ENCODE assay signal across 26 cellular contexts in the genomic region with DNA sequence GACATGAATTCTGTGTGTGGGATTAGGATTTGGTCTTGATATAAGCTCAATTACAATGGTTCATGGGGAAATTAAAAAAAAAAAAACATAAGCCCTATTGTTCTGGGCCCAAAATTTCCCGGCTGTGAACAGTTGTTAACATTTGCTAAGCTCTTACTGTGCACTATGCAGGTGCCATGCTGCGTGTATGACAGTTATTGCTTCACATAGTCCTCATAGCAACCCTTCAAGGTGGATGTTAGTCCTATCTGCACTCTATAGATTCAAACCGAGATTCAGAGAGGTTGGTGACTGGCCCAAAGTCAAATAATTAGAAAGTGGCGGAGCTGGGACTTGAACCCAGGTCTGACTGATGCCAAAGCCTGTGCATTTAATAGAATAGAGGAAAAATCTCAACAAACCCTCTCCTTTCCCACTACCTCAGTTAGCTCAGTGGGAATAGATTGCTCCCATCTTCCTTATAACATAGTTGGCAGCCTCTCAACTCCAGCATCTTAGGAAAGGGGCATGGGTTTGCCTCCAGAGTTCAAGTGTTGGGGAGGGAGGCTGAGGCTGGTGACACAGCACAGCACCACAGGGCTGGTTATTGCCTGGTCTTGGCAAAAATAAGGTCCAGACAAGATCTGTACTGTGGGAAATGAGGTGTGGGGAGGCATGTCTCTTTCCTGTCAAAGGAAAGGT. TPM values are rescaled to one million over a fixed set of nuclear protein-coding genes. Genes with fewer than 3 reads are reported as not detected.
DNase-seq lines count a peak whose midpoint lies in the region; ATAC-seq, FAIRE-seq and TF ChIP-seq lines count a peak whose summit lies in the region.
"Had no signal": no experiment of that assay in that cellular context is flagged by ENCODE, and none has a peak within 500 bp of the region (broad histone marks: within the 10 kb centered on the region; RNA-seq: fewer than 3 reads in every experiment).

No MANE protein-coding gene starts in this region.

- no peaks in the 10 kb centered on the region for H3K9me2 ChIP-seq in GM23248 (ENCODE audit: insufficient read depth)

- no peaks in the 10 kb centered on the region for H4K20me1 ChIP-seq in GM23248 (ENCODE audit: insufficient read depth)
- no peaks in the 10 kb centered on the region for H4K20me1 ChIP-seq in GM12878 (ENCODE audit: control insufficient read depth, insufficient read depth)

- H3K79me2 ChIP-seq in GM23248 (ENCODE audit: insufficient read depth) (no peaks in the 10 kb centered on the region), GM12878 (ENCODE audit: control insufficient read depth, insufficient read depth, low read length) (no peaks in the 10 kb centered on the region)

- no peak overlapping the region for H3K4me3 ChIP-seq in GM23248
- H3K4me3 ChIP-seq in GM12878: no peak overlapping the region
- no peak overlapping the region for H3K4me3 ChIP-seq in prostate gland
- H3K4me3 ChIP-seq in HAP-1: no peak overlapping the region
- H3K4me3 ChIP-seq: SK-N-MC, testis had no signal

- H3K9me3 Mint-ChIP-seq in endothelial cell (ENCODE audit: unreplicated experiment): no peaks in the 10 kb centered on the region
- H3K9me3 Mint-ChIP-seq: activated T-helper 1 cell treated with anti-CD3 and anti-CD28 coated beads, Interleukin-12 subunit alpha, Interleukin-12 subunit beta, Interleukin-2, Interleukin-4 antibody, amounts not matched to agents 30 ng/mL and 10 ng/mL and 1 ng/mL, durations not matched to agents 14 hours and 24 hours and 36 hours; memory B cell had no signal

- POLR2A ChIA-PET in GM12878 (lab: Charles Lee): interaction anchor here (0.5 kb wide), 1 partner anchor 54 kb away, joined by 3 read pairs; no protein-coding TSS in a partner anchor

- H3K4me1 Mint-ChIP-seq in endothelial cell (ENCODE audit: unreplicated experiment): peaks cover 5% of the 10 kb centered on the region
- H3K4me1 Mint-ChIP-seq: memory B cell had no signal

- no peak for TF ChIP-seq EP300 in GM12878 (IDR thresholded peaks at IDR 0.05; ENCODE audit: borderline replicate concordance in 1 of 2, control insufficient read depth in 1 of 2, low read depth in 2 of 2, low read length in 2 of 2)

- H3K9me3 ChIP-seq in GM23248 (ENCODE audit: low read depth): no peaks in the 10 kb centered on the region
- no peaks in the 10 kb centered on the region for H3K9me3 ChIP-seq in GM12878 (replicated peaks; ENCODE audit: control insufficient read depth, insufficient read depth, low read length)
- H3K9me3 ChIP-seq in prostate gland: no peaks in the 10 kb centered on the region
- no peaks in the 10 kb centered on the region for H3K9me3 ChIP-seq in HAP-1
- H3K9me3 ChIP-seq: neutrophil, testis had no signal

- H3K27ac ChIP-seq in GM23248: 0 out of 2 replicates have a peak overlapping the region, but pooled peaks have one; percentile 5
- H3K27ac ChIP-seq in GM12878 (ENCODE audit: control insufficient read depth, insufficient read depth): no peak overlapping the region
- peak overlapping the region; percentile 28 to 59 for H3K27ac ChIP-seq in prostate gland
- H3K27ac ChIP-seq: neutrophil, SK-N-MC, testis had no signal

- no peak overlapping the region for H2AFZ ChIP-seq in GM23248
- H2AFZ ChIP-seq in GM12878 (ENCODE audit: control insufficient read depth, low read depth, low read length): no peak overlapping the region

- no peak overlapping the region for H3K9ac ChIP-seq in GM23248
- H3K9ac ChIP-seq in GM12878 (ENCODE audit: control insufficient read depth, insufficient read depth, low read length): no peak overlapping the region

- SMC1A ChIA-PET in GM12878 (lab: Charles Lee; ENCODE audit: uncharacterized antibody, unreplicated experiment): interaction anchor here (0.6 kb wide), 1 partner anchor 466 kb away, joined by 3 read pairs; no protein-coding TSS in a partner anchor

- H3K4me2 ChIP-seq in GM23248 (ENCODE audit: unreplicated experiment): peak overlapping the region; percentile 34
- no peak overlapping the region for H3K4me2 ChIP-seq in GM12878 (ENCODE audit: control insufficient read depth, insufficient read depth)

- CTCF ChIA-PET in GM12878 (lab: Yijun Ruan, JAX): interaction anchor here (0.6 to 1.0 kb wide), 2 partner anchors 16 to 502 kb away, joined by 3 read pairs; no protein-coding TSS in a partner anchor

- WGBS in GM23248 (ENCODE audit: low coverage in 1 of 2, low lambda C conversion rate in 2 of 2, missing lambda C conversion rate in 2 of 2), 2 experiments: 93% methylated on average over 4 of the region's 4 CpGs
- WGBS in GM12878 (ENCODE audit: insufficient coverage, insufficient replicate concordance, low lambda C conversion rate, missing lambda C conversion rate): 29% methylated on average over 4 of the region's 4 CpGs
- WGBS in prostate gland: 67% methylated on average over 4 of the region's 4 CpGs

- RAD21 ChIA-PET in GM12878 (lab: Charles Lee; ENCODE audit: unreplicated experiment): no interaction called here

- H3K36me3 ChIP-seq in GM23248 (ENCODE audit: low read depth) (no peaks in the 10 kb centered on the region), GM12878 (ENCODE audit: control insufficient read depth in 2 of 2, insufficient read depth in 2 of 2, low read length in 1 of 2) (no peaks in the 10 kb centered on the region), prostate gland (no peaks in the 10 kb centered on the region), HAP-1 (replicated peaks) (no peaks in the 10 kb centered on the region)
- H3K36me3 ChIP-seq: neutrophil had no signal

- no peak for TF ChIP-seq RAD21 in GM12878 (IDR thresholded peaks at IDR 0.05; ENCODE audit: insufficient read depth, low read depth, low read length)

- no peak for DNase-seq in GM23248
- DNase-seq in GM12878 (ENCODE audit: low read depth, low spot score): no peak
- no peak for DNase-seq in prostate gland (ENCODE audit: low spot score)
- no peak for DNase-seq in HAP-1 (ENCODE audit: low spot score in 2 of 2)
- DNase-seq in endothelial cell (ENCODE audit: low spot score): no peak
- DNase-seq: activated CD4-positive, alpha-beta T cell treated with anti-CD3 and anti-CD28 coated beads for 4 hours; activated naive CD4-positive, alpha-beta T cell treated with anti-CD3 and anti-CD28 coated beads, Interleukin-2, amount 50 U/mL, for 16 hours; amygdala; caudate nucleus; glutamatergic neuron; Karpas-422; NCI-H1048; NCI-H187; NCI-H526 treated with DMSO at 0.1 percent for 48 hours; small intestine; T-helper 2 cell; testis had no signal

- no TSS peak for BruUV-seq in GM12878 (replicated peaks; lab: Mats Ljungman, UMichigan)

- peak; percentile 65 for ATAC-seq in GM12878
- no peak for ATAC-seq in GM21825 (IDR thresholded peaks at IDR 0.05; ENCODE audit: unreplicated experiment)

- no peak overlapping the region for H3K27ac Mint-ChIP-seq in endothelial cell (ENCODE audit: unreplicated experiment)
- H3K27ac Mint-ChIP-seq: activated T-helper 1 cell treated with anti-CD3 and anti-CD28 coated beads, Interleukin-12 subunit alpha, Interleukin-12 subunit beta, Interleukin-2, Interleukin-4 antibody, amounts not matched to agents 30 ng/mL and 10 ng/mL and 1 ng/mL, durations not matched to agents 14 hours and 24 hours and 36 hours; memory B cell had no signal

- H3K4me1 ChIP-seq in GM23248 (ENCODE audit: insufficient read depth) (peaks cover 27% of the 10 kb centered on the region), GM12878 (ENCODE audit: control insufficient read depth, insufficient read depth, low read length) (no peaks in the 10 kb centered on the region), prostate gland (replicated peaks) (peaks cover 5% of the 10 kb centered on the region), HAP-1 (no peaks in the 10 kb centered on the region)
- H3K4me1 ChIP-seq: testis had no signal

- TF ChIP-seq CTCF in GM12878 (IDR thresholded peaks at IDR 0.05 in 2 of 3, conservative IDR thresholded peaks at IDR 0.05 in 1 of 3; ENCODE audit: control insufficient read depth in 2 of 3, extremely low read depth in 1 of 3, insufficient read depth in 1 of 3, low read depth in 3 of 3, low read length in 3 of 3) (no peak), prostate gland (IDR thresholded peaks at IDR 0.05) (no peak), endothelial cell (IDR thresholded peaks at IDR 0.05; ENCODE audit: unreplicated experiment) (no peak)

- peaks cover 17% of the 10 kb centered on the region; the same call in 1 of the 2 replicates for H3F3A ChIP-seq in GM23248 (ENCODE audit: insufficient read depth)

- H3K4me3 Mint-ChIP-seq in endothelial cell (ENCODE audit: unreplicated experiment): no peak overlapping the region
- H3K4me3 Mint-ChIP-seq: activated T-helper 1 cell treated with anti-CD3 and anti-CD28 coated beads, Interleukin-12 subunit alpha, Interleukin-12 subunit beta, Interleukin-2, Interleukin-4 antibody, amounts not matched to agents 30 ng/mL and 10 ng/mL and 1 ng/mL, durations not matched to agents 14 hours and 24 hours and 36 hours; memory B cell had no signal

- in situ Hi-C loops in GM23248 (cut with MboI) (no loop called here), GM12878 (cut with MboI) (no loop called here), HAP-1 (cut with MboI; ENCODE audit: low sequenced_read_pairs) (no loop called here)

- TF ChIP-seq POLR2A in GM12878 (IDR thresholded peaks at IDR 0.05; ENCODE audit: low read depth, low read length) (no peak), prostate gland (IDR thresholded peaks at IDR 0.05) (no peak)

- peaks cover 5% of the 10 kb centered on the region for H3K27me3 Mint-ChIP-seq in endothelial cell (ENCODE audit: unreplicated experiment)

- FAIRE-seq in GM12878 (lab: Jason Lieb, UNC) (no peak), islet of Langerhans (lab: Jason Lieb, UNC) (peak; percentile 36)
- FAIRE-seq: D721Med, endometrium, H54, small intestine had no signal

- intact Hi-C loops in GM12878 (cut with micrococcal nuclease; ENCODE audit: unreplicated experiment): no loop called here
- intact Hi-C loops in prostate gland (cut with DNase I): no loop called here

- H3K27me3 ChIP-seq in GM23248 (replicated peaks; ENCODE audit: insufficient read depth): no peaks in the 10 kb centered on the region
- peaks cover 0 to 2% of the 10 kb centered on the region in 2 experiments; a peak in 1 of 4 replicates for H3K27me3 ChIP-seq in GM12878 (replicated peaks in 1 of 2; ENCODE audit: control insufficient read depth in 2 of 2, insufficient read depth in 2 of 2, low read length in 1 of 2)
- no peaks in the 10 kb centered on the region for H3K27me3 ChIP-seq in prostate gland (replicated peaks; ENCODE audit: insufficient read depth)
- no peaks in the 10 kb centered on the region for H3K27me3 ChIP-seq in HAP-1 (ENCODE audit: low read depth)
- H3K27me3 ChIP-seq: neutrophil, testis had no signal

- H3K36me3 Mint-ChIP-seq in endothelial cell (ENCODE audit: low read depth, unreplicated experiment): no peaks in the 10 kb centered on the region

RNA-seq across cellular contexts. Expression of a gene that starts 55.0 kb away (rescaled TPM):
- 30.6 and 32.7 TPM in 2 replicates for total RNA-seq in GM23248 (2014; rRNA removed; shearing (Covaris generic))
- polyA plus RNA-seq in GM23248 (2016; fragmentation: Nextera tagmentation; extraction: Ambion mirVana) (66.5 and 69.0 TPM in 2 replicates), GM12878 (2011; rRNA removed) (15.3 and 19.7 TPM in 2 replicates), GM12878 (2014; fragmentation: Illumina TruSeq; extraction: Trizol) (9.5 and 10.1 TPM in 2 replicates), GM12878 (2014; fragmentation: Nextera tagmentation; extraction: Ambion mirVana) (1 to 10 TPM; 3.6 to 5.0 TPM), GM12878 (2014; rRNA removed) (5.9 and 6.2 TPM in 2 replicates), GM12878 (2016; fragmentation: Nextera tagmentation; extraction: Ambion mirVana) (10 to 100 TPM in 1 of 2 experiments, 1 to 10 TPM in 1; 2.6 to 17.3 TPM)
- total RNA-seq in GM12878 (2013; cell fraction: nucleolus; rRNA removed): 4.3 and 5.4 TPM in 2 replicates
- total RNA-seq in GM12878 (2014; rRNA removed) (6.2 and 6.4 TPM in 2 replicates), GM12878 (2014; rRNA removed; fragmentation: Illumina TruSeq; extraction: Trizol) (7.3 and 7.5 TPM in 2 replicates), GM12878 (2021) (11.1 and 11.6 TPM in 2 replicates), prostate gland (10 to 100 TPM in 1 of 2 donors, 1 to 10 TPM in 1; 6.5 to 14.1 TPM), endothelial cell (ENCODE audit: unreplicated experiment) (17.1 TPM)
- polyA plus RNA-seq in GM12878 (2011; ENCODE audit: low read depth): 1.1 TPM
- 4.7 and 6.2 TPM in 2 replicates for polyA plus RNA-seq in GM12878 (2011; cell fraction: cytosol; rRNA removed)
- 4.8 and 5.0 TPM in 2 replicates for polyA plus RNA-seq in GM12878 (2011; cell fraction: nucleus; rRNA removed)
- 1.8 and 5.2 TPM in 2 replicates for polyA plus RNA-seq in GM12878 (2012)
- 7.4 and 13.0 TPM in 2 replicates for polyA minus RNA-seq in GM12878 (2011; rRNA and poly(A)+ RNA removed)
- polyA minus RNA-seq in GM12878 (2011; cell fraction: cytosol; rRNA and poly(A)+ RNA removed): 5.0 and 5.9 TPM in 2 replicates
- polyA minus RNA-seq in GM12878 (2011; cell fraction: nucleus; rRNA and poly(A)+ RNA removed): 10.4 and 25.8 TPM in 2 replicates
